Comparison of ENCODE assay signal across 2 cellular contexts in genomic region chr9:133553123-133553522, GRCh38.
TF ChIP-seq lines count a peak whose summit lies in the region.

No MANE protein-coding gene starts in this region.

TF ChIP-seq in GM23338, 12 proteins besides CTCF, POLR2A, EP300 and RAD21 (continued from another document):
- TF ChIP-seq REST (IDR thresholded peaks at IDR 0.05; ENCODE audit: unreplicated experiment), result no peak
- TF ChIP-seq JUNB (IDR thresholded peaks at IDR 0.05; ENCODE audit: unreplicated experiment), result no peak
- TF ChIP-seq ZNF462 (CRISPR knock-in tag; IDR thresholded peaks at IDR 0.05), result no peak
- no peak for TF ChIP-seq ZNF331 (CRISPR knock-in tag; IDR thresholded peaks at IDR 0.05; ENCODE audit: low read depth)

TF ChIP-seq in WTC11, 78 proteins besides CTCF, POLR2A, EP300 and RAD21 (continued from another document):
- no peak for TF ChIP-seq ATF2 (CRISPR knock-in tag; IDR thresholded peaks at IDR 0.05; ENCODE audit: borderline replicate concordance, low read depth)
- TF ChIP-seq USF2 (CRISPR knock-in tag; IDR thresholded peaks at IDR 0.05), result no peak
- TF ChIP-seq ZMAT4 (CRISPR knock-in tag; IDR thresholded peaks at IDR 0.05), result no peak
- TF ChIP-seq MXD4 (CRISPR knock-in tag; IDR thresholded peaks at IDR 0.05; ENCODE audit: borderline replicate concordance), result no peak
- no peak for TF ChIP-seq TP53 (CRISPR knock-in tag; IDR thresholded peaks at IDR 0.05)
- no peak for TF ChIP-seq ZNF219 (CRISPR knock-in tag; IDR thresholded peaks at IDR 0.05; ENCODE audit: borderline replicate concordance)
- no peak for TF ChIP-seq ZNF232 (CRISPR knock-in tag; IDR thresholded peaks at IDR 0.05)
- TF ChIP-seq NR1H2 (CRISPR knock-in tag; IDR thresholded peaks at IDR 0.05), result no peak
- TF ChIP-seq PRDM15 (CRISPR knock-in tag; IDR thresholded peaks at IDR 0.05), result no peak
- no peak for TF ChIP-seq ZNF281 (CRISPR knock-in tag; IDR thresholded peaks at IDR 0.05)
- TF ChIP-seq CBFB (CRISPR knock-in tag; IDR thresholded peaks at IDR 0.05; ENCODE audit: low read depth), result no peak
- no peak for TF ChIP-seq CREB1 (CRISPR knock-in tag; IDR thresholded peaks at IDR 0.05)
- TF ChIP-seq FOXJ3 (CRISPR knock-in tag; IDR thresholded peaks at IDR 0.05; ENCODE audit: borderline replicate concordance), result no peak
- TF ChIP-seq SP1 (CRISPR knock-in tag; conservative IDR thresholded peaks at IDR 0.05), result no peak
